Comparison of ENCODE assay signal across 32 cellular contexts in the genomic region with DNA sequence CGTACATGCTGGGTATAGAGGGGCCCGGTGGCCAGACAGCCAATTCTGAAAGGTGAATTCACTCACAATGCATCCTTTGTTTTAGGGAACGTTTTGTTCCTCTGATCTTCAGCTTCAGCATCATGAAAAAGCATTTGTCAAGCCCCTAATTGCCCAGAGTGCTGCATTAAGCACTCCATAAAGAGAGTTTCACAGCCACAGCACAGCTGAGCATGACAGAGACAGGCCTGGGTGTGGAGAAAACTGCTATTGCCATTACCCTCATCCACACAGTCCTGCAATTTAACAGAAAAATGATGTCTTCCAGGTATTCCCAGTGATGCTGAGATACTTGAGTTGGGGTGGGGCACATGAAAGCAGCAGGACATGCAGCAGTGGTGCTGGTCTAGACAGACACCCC.
"Had no signal": no experiment of that assay in that cellular context is flagged by ENCODE, and none has a peak within 500 bp of the region (broad histone marks: within the 10 kb centered on the region; RNA-seq: fewer than 3 reads in every experiment).

No MANE protein-coding gene starts in this region.

- H3K36me3 Mint-ChIP-seq: brain had no signal

- H3K27ac Mint-ChIP-seq: activated B cell treated with CpG ODN at 0.5 μM for 24 hours; activated CD4-positive, alpha-beta memory T cell treated with anti-CD3 and anti-CD28 coated beads for 36 hours; activated CD4-positive, alpha-beta T cell treated with anti-CD3 and anti-CD28 coated beads, Interleukin-2, amount 10 ng/mL, durations not matched to agents 24 days and 14 days; activated CD8-positive, alpha-beta T cell treated with anti-CD3 and anti-CD28 coated beads for 36 hours; activated naive CD4-positive, alpha-beta T cell treated with anti-CD3 and anti-CD28 coated beads for 36 hours; activated naive CD4-positive, alpha-beta T cell treated with anti-CD3 and anti-CD28 coated beads, Interleukin-2, amount 50 U/mL, for 72 hours; activated naive CD8-positive, alpha-beta T cell treated with anti-CD3 and anti-CD28 coated beads for 36 hours; activated T-cell treated with anti-CD3 and anti-CD28 coated beads, Interleukin-2, amount 50 U/mL, for 72 hours; activated T-helper 1 cell treated with anti-CD3 and anti-CD28 coated beads, Interleukin-12 subunit alpha, Interleukin-12 subunit beta, Interleukin-2, Interleukin-4 antibody, amounts not matched to agents 30 ng/mL and 10 ng/mL and 1 ng/mL, durations not matched to agents 14 hours and 24 hours and 36 hours; activated T-helper 17 cell treated with anti-CD3 and anti-CD28 coated beads, Interleukin-2, amount 50 U/mL, for 72 hours; T-helper 1 cell treated with Interleukin-12 subunit alpha and Interleukin-12 subunit beta and Interleukin-4 antibody, amounts not matched to agents 30 μg/mL and 1 μg/mL, for 36 hours; T-helper 2 cell treated with Interferon-gamma antibody and Interleukin-4, amounts not matched to agents 5 μg/mL and 100 μg/mL, for 36 hours had no signal

- H3K4me3 Mint-ChIP-seq: activated B cell treated with CpG ODN at 0.5 μM for 24 hours; activated CD4-positive, alpha-beta memory T cell treated with anti-CD3 and anti-CD28 coated beads for 36 hours; activated CD4-positive, alpha-beta T cell treated with anti-CD3 and anti-CD28 coated beads, Interleukin-2, amount 10 ng/mL, durations not matched to agents 24 days and 14 days; activated CD8-positive, alpha-beta T cell treated with anti-CD3 and anti-CD28 coated beads for 36 hours; activated naive CD4-positive, alpha-beta T cell treated with anti-CD3 and anti-CD28 coated beads for 36 hours; activated naive CD8-positive, alpha-beta T cell treated with anti-CD3 and anti-CD28 coated beads for 36 hours; activated T-cell treated with anti-CD3 and anti-CD28 coated beads, Interleukin-2, amount 50 U/mL, for 4 hours; activated T-cell treated with anti-CD3 and anti-CD28 coated beads, Interleukin-2, amount 50 U/mL, for 72 hours; activated T-helper 1 cell treated with anti-CD3 and anti-CD28 coated beads, Interleukin-12 subunit alpha, Interleukin-12 subunit beta, Interleukin-2, Interleukin-4 antibody, amounts not matched to agents 30 ng/mL and 10 ng/mL and 1 ng/mL, durations not matched to agents 14 hours and 24 hours and 36 hours; activated T-helper 17 cell treated with anti-CD3 and anti-CD28 coated beads, Interleukin-2, amount 50 U/mL, for 72 hours; brain; central memory CD8-positive, alpha-beta T cell; T-helper 1 cell treated with Interleukin-12 subunit alpha and Interleukin-12 subunit beta and Interleukin-4 antibody, amounts not matched to agents 30 μg/mL and 1 μg/mL, for 36 hours; T-helper 2 cell treated with Interferon-gamma antibody and Interleukin-4, amounts not matched to agents 5 μg/mL and 100 μg/mL, for 36 hours had no signal

- H3K27me3 Mint-ChIP-seq: activated B cell treated with CpG ODN at 0.5 μM for 24 hours; activated CD4-positive, alpha-beta memory T cell treated with anti-CD3 and anti-CD28 coated beads for 36 hours; activated CD8-positive, alpha-beta T cell treated with anti-CD3 and anti-CD28 coated beads for 36 hours; activated naive CD8-positive, alpha-beta T cell treated with anti-CD3 and anti-CD28 coated beads for 36 hours; brain had no signal

- H3K9me3 Mint-ChIP-seq: central memory CD8-positive, alpha-beta T cell had no signal

- H3K4me1 Mint-ChIP-seq: activated B cell treated with CpG ODN at 0.5 μM for 24 hours; activated naive CD8-positive, alpha-beta T cell treated with anti-CD3 and anti-CD28 coated beads for 36 hours; activated T-helper 17 cell treated with anti-CD3 and anti-CD28 coated beads, Interleukin-2, amount 50 U/mL, for 72 hours; central memory CD8-positive, alpha-beta T cell had no signal

- ATAC-seq: activated CD8-positive, alpha-beta T cell treated with anti-CD3 and anti-CD28 coated beads for 36 hours; activated naive CD4-positive, alpha-beta T cell treated with anti-CD3 and anti-CD28 coated beads, Interleukin-2, amount 50 U/mL, for 72 hours; activated T-cell treated with anti-CD3 and anti-CD28 coated beads, Interleukin-2, amount 50 U/mL, for 4 hours; activated T-cell treated with anti-CD3 and anti-CD28 coated beads, Interleukin-2, amount 50 U/mL, for 72 hours; activated T-helper 17 cell treated with anti-CD3 and anti-CD28 coated beads, Interleukin-2, amount 50 U/mL, for 72 hours had no signal

- DNase-seq: activated B cell treated with CpG ODN at 0.5 μM for 24 hours; activated CD4-positive, alpha-beta memory T cell treated with anti-CD3 and anti-CD28 coated beads for 36 hours; activated CD4-positive, alpha-beta T cell treated with anti-CD3 and anti-CD28 coated beads for 4 hours; activated CD4-positive, alpha-beta T cell treated with anti-CD3 and anti-CD28 coated beads, Interleukin-2, amount 10 ng/mL, durations not matched to agents 24 days and 14 days; activated CD4-positive, alpha-beta T cell treated with anti-CD3 and anti-CD28 coated beads, Interleukin-2, amount 50 U/mL, for 1 hour; activated CD4-positive, alpha-beta T cell treated with anti-CD3 and anti-CD28 coated beads, Interleukin-2, amount 50 U/mL, for 4 hours; activated CD4-positive, CD25-positive, alpha-beta regulatory T cell treated with anti-CD3 and anti-CD28 coated beads, Interleukin-2, amount 50 U/mL, for 72 hours; activated CD8-positive, alpha-beta memory T cell treated with anti-CD3 and anti-CD28 coated beads, Interleukin-2, amount 50 U/mL, for 4 hours; activated CD8-positive, alpha-beta T cell treated with anti-CD3 and anti-CD28 coated beads for 36 hours; activated effector memory CD4-positive, alpha-beta T cell treated with anti-CD3 and anti-CD28 coated beads, Interleukin-2, amount 50 U/mL, for 16 hours; activated gamma-delta T cell treated with Interleukin-2 at 50 U/mL for 16 hours; activated naive CD4-positive, alpha-beta T cell; activated naive CD4-positive, alpha-beta T cell treated with anti-CD3 and anti-CD28 coated beads for 36 hours; activated naive CD4-positive, alpha-beta T cell treated with anti-CD3 and anti-CD28 coated beads, Interleukin-2, amount 50 U/mL, for 16 hours; activated naive CD8-positive, alpha-beta T cell treated with anti-CD3 and anti-CD28 coated beads for 36 hours; activated T-cell treated with anti-CD3 and anti-CD28 coated beads for 4 hours; activated T-cell treated with anti-CD3 and anti-CD28 coated beads, Interleukin-2, amount 50 U/mL, for 1 hour; activated T-cell treated with anti-CD3 and anti-CD28 coated beads, Interleukin-2, amount 50 U/mL, for 4 hours; activated T-cell treated with anti-CD3 and anti-CD28 coated beads, Interleukin-2, amount 50 U/mL, for 72 hours; anterior cingulate cortex; caudate nucleus; cerebellar nuclear complex; T-helper 1 cell; T-helper 2 cell; T-helper 9 cell had no signal
